Comparison of ENCODE assay signal across 10 cellular contexts in the genomic region with DNA sequence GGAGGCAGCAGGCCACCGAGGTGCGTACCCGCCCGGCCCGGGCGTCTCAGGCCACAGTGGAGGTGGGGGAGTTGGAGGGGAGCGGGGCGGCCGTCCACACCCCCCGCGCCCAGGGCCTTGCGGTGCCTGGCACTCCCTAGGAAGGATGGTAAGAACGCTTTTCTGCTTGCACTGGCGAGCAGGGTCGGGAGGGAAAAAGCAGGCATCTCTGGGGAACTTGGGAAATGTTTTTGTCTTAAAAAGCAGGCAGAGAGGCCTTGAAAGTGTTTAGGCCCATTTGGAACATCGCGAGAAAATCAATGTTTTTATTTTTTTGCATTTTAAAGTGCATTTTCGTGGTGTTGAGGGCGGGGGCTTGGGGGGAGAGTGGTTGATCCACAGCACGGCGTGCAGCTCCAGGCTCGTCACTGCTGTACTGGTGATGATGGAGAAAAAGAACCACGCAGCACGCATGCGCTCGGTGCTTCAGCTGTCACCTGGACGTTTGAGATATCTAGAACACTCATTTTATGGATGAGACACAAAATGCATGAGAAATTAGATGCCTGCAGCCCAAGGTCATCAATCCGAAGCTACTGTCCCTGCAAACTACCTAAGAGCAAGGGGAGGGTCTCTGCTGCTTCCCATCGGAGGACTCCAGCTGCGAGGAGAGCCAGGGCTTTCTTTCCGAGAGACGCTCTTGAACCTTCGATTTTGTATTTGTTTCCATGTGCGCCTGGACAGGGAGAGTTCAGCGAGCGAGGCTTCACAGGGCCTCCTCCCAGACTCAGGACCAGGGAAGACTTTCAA. TPM values are rescaled to one million over a fixed set of nuclear protein-coding genes. Genes with fewer than 3 reads are reported as not detected.
DNase-seq lines count a peak whose midpoint lies in the region; ATAC-seq and TF ChIP-seq lines count a peak whose summit lies in the region.
"Had no signal": no experiment of that assay in that cellular context is flagged by ENCODE, and none has a peak within 500 bp of the region (broad histone marks: within the 10 kb centered on the region; RNA-seq: fewer than 3 reads in every experiment).

No MANE protein-coding gene starts in this region.

- H3K9ac ChIP-seq in duodenal mucosa (ENCODE audit: low read depth in 1 of 2, low read length in 2 of 2) = no peak overlapping the region

- peaks cover 13% of the 10 kb centered on the region for H3K36me3 Mint-ChIP-seq in stimulated activated naive CD8-positive, alpha-beta T cell treated with anti-CD3 and anti-CD28 coated beads, Interleukin-15, Interleukin-2, amounts not matched to agents 100 ng/mL and 50 ng/mL, for 24 hours (ENCODE audit: low read depth)
- H3K36me3 Mint-ChIP-seq in nephron (ENCODE audit: low read depth) = peaks cover 7% of the 10 kb centered on the region

- peak overlapping the region; percentile 39 for H3K4me3 Mint-ChIP-seq in stimulated activated naive CD8-positive, alpha-beta T cell treated with anti-CD3 and anti-CD28 coated beads, Interleukin-15, Interleukin-2, amounts not matched to agents 100 ng/mL and 50 ng/mL, for 24 hours
- peak overlapping the region; percentile 81 to 91 (median 88) for H3K4me3 Mint-ChIP-seq in nephron

- TF ChIP-seq POLR2A in vagina (IDR thresholded peaks at IDR 0.05) = no peak

- H3K9me3 ChIP-seq in duodenal mucosa (ENCODE audit: control insufficient read depth in 1 of 2, low read length in 2 of 2) (no peaks in the 10 kb centered on the region), vagina (no peaks in the 10 kb centered on the region)

- H3K27ac Mint-ChIP-seq in stimulated activated naive CD8-positive, alpha-beta T cell treated with anti-CD3 and anti-CD28 coated beads, Interleukin-15, Interleukin-2, amounts not matched to agents 100 ng/mL and 50 ng/mL, for 24 hours = no peak overlapping the region
- peak overlapping the region in 1 of 3 experiments; percentile 46 for H3K27ac Mint-ChIP-seq in nephron

- H3K9me3 Mint-ChIP-seq in stimulated activated naive CD8-positive, alpha-beta T cell treated with anti-CD3 and anti-CD28 coated beads, Interleukin-15, Interleukin-2, amounts not matched to agents 100 ng/mL and 50 ng/mL, for 24 hours = peaks cover 3% of the 10 kb centered on the region
- H3K9me3 Mint-ChIP-seq in nephron = peaks cover 5% of the 10 kb centered on the region

- TF ChIP-seq CTCF in nephron (IDR thresholded peaks at IDR 0.05; ENCODE audit: unreplicated experiment in 3 of 3) (peak in 1 of 3 experiments; percentile 5), vagina (IDR thresholded peaks at IDR 0.05) (no peak)

- H3K4me1 Mint-ChIP-seq in stimulated activated naive CD8-positive, alpha-beta T cell treated with anti-CD3 and anti-CD28 coated beads, Interleukin-15, Interleukin-2, amounts not matched to agents 100 ng/mL and 50 ng/mL, for 24 hours (ENCODE audit: low read depth) = peaks cover 45% of the 10 kb centered on the region
- H3K4me1 Mint-ChIP-seq in nephron = peaks cover 47% of the 10 kb centered on the region

- peaks cover 11 to 20% of the 10 kb centered on the region in 2 donors for H3K4me1 ChIP-seq in duodenal mucosa (ENCODE audit: control insufficient read depth in 1 of 2, insufficient read depth in 2 of 2, low read length in 2 of 2)
- H3K4me1 ChIP-seq in vagina = peaks cover 37% of the 10 kb centered on the region

- peaks cover 68 to 82% of the 10 kb centered on the region in 2 donors for H3K27me3 ChIP-seq in duodenal mucosa (ENCODE audit: control insufficient read depth in 1 of 2, insufficient read depth in 2 of 2, low read length in 2 of 2)
- H3K27me3 ChIP-seq in vagina = no peaks in the 10 kb centered on the region

- intact Hi-C loops in vagina (cut with DNase I) = no loop called here

- H3K4me3 ChIP-seq in duodenal mucosa (ENCODE audit: low read depth in 1 of 2, low read length in 2 of 2) = peak overlapping the region; percentile 36 to 40
- peak overlapping the region; percentile 28 to 48 for H3K4me3 ChIP-seq in vagina
- H3K4me3 ChIP-seq: SK-N-MC had no signal

- DNase-seq in stimulated activated naive CD8-positive, alpha-beta T cell treated with anti-CD3 and anti-CD28 coated beads, Interleukin-15, Interleukin-2, amounts not matched to agents 100 U/mL and 50 U/mL, for 24 hours = no peak
- DNase-seq in vagina (ENCODE audit: extremely low spot score in 2 of 2) (no peak), COLO668 (lab: John Stamatoyannopoulos, UW; ENCODE audit: unreplicated experiment) (no peak)

- H3K36me3 ChIP-seq in duodenal mucosa (ENCODE audit: control insufficient read depth in 1 of 2, insufficient read depth in 2 of 2, low read length in 2 of 2) = no peaks in the 10 kb centered on the region
- no peaks in the 10 kb centered on the region for H3K36me3 ChIP-seq in vagina

- H3K27me3 Mint-ChIP-seq in stimulated activated naive CD8-positive, alpha-beta T cell treated with anti-CD3 and anti-CD28 coated beads, Interleukin-15, Interleukin-2, amounts not matched to agents 100 ng/mL and 50 ng/mL, for 24 hours = peaks cover 84% of the 10 kb centered on the region
- H3K27me3 Mint-ChIP-seq in nephron (ENCODE audit: low read depth) = peaks cover 93% of the 10 kb centered on the region

- no peak for ATAC-seq in stimulated activated naive CD8-positive, alpha-beta T cell treated with anti-CD3 and anti-CD28 coated beads, Interleukin-15, Interleukin-2, amounts not matched to agents 100 U/mL and 50 U/mL, for 24 hours
- ATAC-seq in GM21723 (IDR thresholded peaks at IDR 0.05; ENCODE audit: unreplicated experiment) = no peak
- no peak for ATAC-seq in GM18520 (IDR thresholded peaks at IDR 0.05; ENCODE audit: unreplicated experiment)

- H3K27ac ChIP-seq in duodenal mucosa (ENCODE audit: low read depth, low read length) (no peak overlapping the region), vagina (no peak overlapping the region)
- H3K27ac ChIP-seq: SK-N-MC had no signal

RNA-seq across cellular contexts. Expression of a gene that starts 2.2 kb away (rescaled TPM):
- total RNA-seq in vagina = 2.5 TPM
- total RNA-seq: mucosa of gallbladder had no signal
